Comparison of ENCODE assay signal across 14 cellular contexts in genomic region chr12:132495629-132496207, GRCh38. TPM values are rescaled to one million over a fixed set of nuclear protein-coding genes. Genes with fewer than 3 reads are reported as not detected.
DNase-seq lines count a peak whose midpoint lies in the region; ATAC-seq and TF ChIP-seq lines count a peak whose summit lies in the region.
"Had no signal": no experiment of that assay in that cellular context is flagged by ENCODE, and none has a peak within 500 bp of the region (broad histone marks: within the 10 kb centered on the region; RNA-seq: fewer than 3 reads in every experiment).

No MANE protein-coding gene starts in this region.

- H3K4me1 ChIP-seq in endocrine pancreas (ENCODE audit: control insufficient read depth, insufficient read depth, low read length) (no peaks in the 10 kb centered on the region), psoas muscle (peaks cover 89% of the 10 kb centered on the region), smooth muscle cell (ENCODE audit: low read depth) (peaks cover 12% of the 10 kb centered on the region)

- H3F3A ChIP-seq in smooth muscle cell (ENCODE audit: low read depth) = no peaks in the 10 kb centered on the region

- H3K4me3 ChIP-seq in LNCaP clone FGC (ENCODE audit: low read depth, low read length) (peak overlapping the region; percentile 46), endocrine pancreas (ENCODE audit: control insufficient read depth, insufficient read depth, low read length) (no peak overlapping the region), psoas muscle (peak overlapping the region; percentile 32), smooth muscle cell (no peak overlapping the region)

- no peaks in the 10 kb centered on the region for H3K27me3 ChIP-seq in endocrine pancreas (ENCODE audit: control insufficient read depth, insufficient read depth, low read length)
- H3K27me3 ChIP-seq in psoas muscle (ENCODE audit: insufficient read depth in 3 of 3, low read length in 2 of 3) = no peaks in the 10 kb centered on the region
- no peaks in the 10 kb centered on the region for H3K27me3 ChIP-seq in smooth muscle cell (ENCODE audit: low read depth)
- H3K27me3 ChIP-seq: BE2C had no signal

- H2AFZ ChIP-seq in smooth muscle cell (ENCODE audit: low read depth) = no peak overlapping the region

- H3K4me2 ChIP-seq in smooth muscle cell = no peak overlapping the region

- intact Hi-C loops in psoas muscle (cut with DNase I) = no loop called here

- no peaks in the 10 kb centered on the region for H3K9me3 ChIP-seq in endocrine pancreas (ENCODE audit: control insufficient read depth, low read length)
- no peaks in the 10 kb centered on the region for H3K9me3 ChIP-seq in psoas muscle
- no peaks in the 10 kb centered on the region for H3K9me3 ChIP-seq in smooth muscle cell (replicated peaks; ENCODE audit: low read depth)
- H3K9me3 ChIP-seq: BE2C had no signal

- peaks cover 100% of the 10 kb centered on the region for H4K20me1 ChIP-seq in smooth muscle cell (ENCODE audit: low read depth)

- no peaks in the 10 kb centered on the region for H3K36me3 ChIP-seq in endocrine pancreas (ENCODE audit: control insufficient read depth, insufficient read depth, low read length)
- no peaks in the 10 kb centered on the region for H3K36me3 ChIP-seq in psoas muscle (ENCODE audit: insufficient read depth in 1 of 2, low read depth in 1 of 2)
- no peaks in the 10 kb centered on the region for H3K36me3 ChIP-seq in smooth muscle cell (ENCODE audit: low read depth)
- H3K36me3 ChIP-seq: BE2C had no signal

- ATAC-seq in psoas muscle = peak; percentile 57 to 72 (median 60)
- ATAC-seq in GM18909 (IDR thresholded peaks at IDR 0.05; ENCODE audit: poor library complexity, unreplicated experiment) = no peak

- peak overlapping the region; percentile 27 for H3K9ac ChIP-seq in endocrine pancreas (ENCODE audit: control insufficient read depth, insufficient read depth, low read length)
- no peak overlapping the region for H3K9ac ChIP-seq in smooth muscle cell (ENCODE audit: low read depth)

- DNase-seq in LNCaP clone FGC (ENCODE audit: low read depth) (no peak), psoas muscle (peak in 1 of 2 donors; percentile 43), NCI-H2107 (lab: John Stamatoyannopoulos, UW) (no peak), smooth muscle cell (lab: John Stamatoyannopoulos, UW; ENCODE audit: unreplicated experiment) (no peak)
- DNase-seq in activated effector memory CD4-positive, alpha-beta T cell treated with anti-CD3 and anti-CD28 coated beads, Interleukin-2, amount 50 U/mL, for 16 hours = no peak
- DNase-seq: BE2C, COR-L47, HCEC 1CT, NCI-H146, NCI-H226, NCI-H526 had no signal

- TF ChIP-seq CTCF in C4-2B (conservative IDR thresholded peaks at IDR 0.05) = no peak
- no peak for TF ChIP-seq CTCF in LNCaP clone FGC (IDR thresholded peaks at IDR 0.05; ENCODE audit: control insufficient read depth, extremely low read depth, insufficient read depth)
- TF ChIP-seq CTCF in psoas muscle (IDR thresholded peaks at IDR 0.05) = no peak
- no peak for TF ChIP-seq CTCF in smooth muscle cell (IDR thresholded peaks at IDR 0.05; ENCODE audit: borderline replicate concordance, insufficient read depth, poor library complexity, severe bottlenecking)

- peaks cover 100% of the 10 kb centered on the region for H3K79me2 ChIP-seq in smooth muscle cell (ENCODE audit: low read depth)

- 27 to 42% (median 33%) methylated on average over 24 to 25 of the region's 25 CpGs for WGBS in psoas muscle, 3 donors
- 85% methylated on average over 25 of the region's 25 CpGs for WGBS in smooth muscle cell (ENCODE audit: low lambda C conversion rate)

- H3K27ac ChIP-seq in C4-2B (peak overlapping the region; percentile 94), psoas muscle (peak overlapping the region; percentile 74), smooth muscle cell (ENCODE audit: low read depth) (no peak overlapping the region)

RNA-seq across cellular contexts. Expression of gene FBRSL1, which starts 5.8 kb away (rescaled TPM):
- total RNA-seq in psoas muscle (10 to 100 TPM; 40.1 to 54.5 (median 43.0) TPM), smooth muscle cell (2.3 and 7.9 TPM in 2 replicates)
- polyA plus RNA-seq in psoas muscle (10 to 100 TPM; 23.0 to 37.8 (median 32.8) TPM), smooth muscle cell (17.6 and 31.4 TPM in 2 replicates)

Comparison
In these comparisons a context has a peak if more than half of its experiments do, and no peak if none do; other contexts are left out.
1. H3K4me3 ChIP-seq: peak in LNCaP clone FGC (single experiment) and psoas muscle (single experiment); none in endocrine pancreas (single experiment) and smooth muscle cell (single experiment).